Comparison of ENCODE assay signal across 15 cellular contexts in the genomic region with DNA sequence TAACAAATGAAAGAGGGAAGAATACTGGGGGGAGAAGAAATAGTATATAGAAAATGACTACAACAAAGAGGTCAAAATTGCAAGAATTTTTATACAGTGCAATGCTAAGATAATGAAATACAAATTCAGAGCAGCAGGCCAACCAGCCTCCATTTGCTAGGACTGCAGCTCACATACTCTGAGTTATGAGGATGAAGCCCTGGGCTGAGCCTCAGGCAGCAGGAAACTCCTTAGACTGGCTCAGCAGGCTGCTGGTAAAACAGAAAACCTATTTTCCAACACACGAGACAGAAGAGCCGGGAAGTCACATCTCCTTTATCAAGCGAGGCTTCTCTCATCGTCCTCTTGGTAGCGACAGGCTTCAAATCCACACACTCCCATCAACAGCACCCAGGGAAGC.
DNase-seq lines count a peak whose midpoint lies in the region; ATAC-seq and TF ChIP-seq lines count a peak whose summit lies in the region.
"Had no signal": no experiment of that assay in that cellular context is flagged by ENCODE, and none has a peak within 500 bp of the region (broad histone marks: within the 10 kb centered on the region; RNA-seq: fewer than 3 reads in every experiment).

No MANE protein-coding gene starts in this region.

- BruUV-seq in PC-3 (replicated peaks; lab: Mats Ljungman, UMichigan), result no TSS peak

- H3K9me3 ChIP-seq in PC-3 (ENCODE audit: low read length) (peaks cover 8% of the 10 kb centered on the region; the same call in 1 of the 2 replicates), endodermal cell (ENCODE audit: control insufficient read depth, low read length) (peaks cover 57% of the 10 kb centered on the region), trophoblast cell (ENCODE audit: insufficient read depth, low read depth, low read length) (peaks cover 19% of the 10 kb centered on the region)

- WGBS in endodermal cell (ENCODE audit: insufficient coverage in 1 of 2, insufficient read length in 1 of 2), 2 experiments, result 70 to 86% methylated on average over 4 to 5 of the region's 5 CpGs
- WGBS in trophoblast cell (ENCODE audit: extremely low coverage, insufficient coverage, insufficient read length), result no CpG with 5 or more reads among the region's 5 CpGs

- H3K36me3 ChIP-seq in PC-3 (ENCODE audit: low read depth, low read length) (no peaks in the 10 kb centered on the region), endodermal cell (ENCODE audit: control insufficient read depth, insufficient read depth, low read length) (no peaks in the 10 kb centered on the region), trophoblast cell (ENCODE audit: control insufficient read depth in 1 of 2, insufficient read depth in 2 of 2, low read length in 2 of 2) (no peaks in the 10 kb centered on the region)

- no peak overlapping the region for H3K18ac ChIP-seq in trophoblast cell (ENCODE audit: low read length)

- H3K27ac ChIP-seq in PC-3 (ENCODE audit: low read length) (no peak overlapping the region), endodermal cell (ENCODE audit: low read depth, low read length) (peak overlapping the region; percentile 60), trophoblast cell (ENCODE audit: low read depth, low read length) (no peak overlapping the region)
- H3K27ac ChIP-seq: GM23248 had no signal

- H3K9me2 ChIP-seq in PC-3 (replicated peaks; ENCODE audit: low read length), result no peaks in the 10 kb centered on the region

- H2BK5ac ChIP-seq in trophoblast cell (ENCODE audit: low read depth, low read length, poor library complexity), result no peak overlapping the region

- no peaks in the 10 kb centered on the region for H3K4me1 Mint-ChIP-seq in endodermal cell
- H3K4me1 Mint-ChIP-seq: CD4-positive, alpha-beta memory T cell had no signal

- H3K4ac ChIP-seq in trophoblast cell (ENCODE audit: low read depth, low read length), result no peak overlapping the region

- DNase-seq in PC-3, result no peak
- DNase-seq in endodermal cell, result no peak
- DNase-seq in trophoblast cell, result peak; percentile 74 to 75
- DNase-seq in KG1 (lab: John Stamatoyannopoulos, UW), result no peak
- DNase-seq: C1 segment of cervical spinal cord; Calu3; CD4-positive, alpha-beta memory T cell; COR-L47; DMS53; DMS79 treated with DMSO at 0.1 percent for 48 hours; GM23248; H7; HCEC 1CT had no signal

- no peaks in the 10 kb centered on the region for H3K27me3 ChIP-seq in PC-3 (ENCODE audit: low read length)
- no peaks in the 10 kb centered on the region for H3K27me3 ChIP-seq in endodermal cell (ENCODE audit: control insufficient read depth, insufficient read depth, low read length, poor library complexity, severe bottlenecking)
- H3K27me3 ChIP-seq in trophoblast cell (ENCODE audit: insufficient read depth, low read length), result no peaks in the 10 kb centered on the region

- no peaks in the 10 kb centered on the region for H3K79me1 ChIP-seq in trophoblast cell (ENCODE audit: low read length)

- intact Hi-C loops in PC-3 (cut with micrococcal nuclease), result no loop called here

- H4K8ac ChIP-seq in trophoblast cell (ENCODE audit: low read depth, low read length), result no peak overlapping the region

- no peaks in the 10 kb centered on the region for H3F3A ChIP-seq in PC-3 (ENCODE audit: low read length, unreplicated experiment)

- H3K23ac ChIP-seq in trophoblast cell (ENCODE audit: low read length), result no peak overlapping the region

- no peak overlapping the region for H3K27ac Mint-ChIP-seq in endodermal cell

- H3K9me3 Mint-ChIP-seq in endodermal cell, result peaks cover 69% of the 10 kb centered on the region

- H3K4me3 ChIP-seq in PC-3 (ENCODE audit: low read length) (no peak overlapping the region), endodermal cell (ENCODE audit: low read length) (no peak overlapping the region), trophoblast cell (ENCODE audit: low read depth, low read length) (no peak overlapping the region)
- H3K4me3 ChIP-seq: GM23248 had no signal

- CTCF ChIA-PET in PC-3 (lab: Charles Lee), result no interaction called here

- H2AK5ac ChIP-seq in trophoblast cell (ENCODE audit: low read length), result no peak overlapping the region

- POLR2A ChIA-PET in PC-3 (lab: Charles Lee; ENCODE audit: unreplicated experiment), result no interaction called here

- no peak overlapping the region for H4K91ac ChIP-seq in trophoblast cell (ENCODE audit: low read depth, low read length)

- H3K9ac ChIP-seq in PC-3 (ENCODE audit: low read length), result no peak overlapping the region
- no peak overlapping the region for H3K9ac ChIP-seq in endodermal cell (ENCODE audit: extremely low read depth, low read length, poor library complexity, severe bottlenecking)
- H3K9ac ChIP-seq in trophoblast cell (ENCODE audit: low read length), result no peak overlapping the region
- H3K9ac ChIP-seq: GM23248 had no signal

- TF ChIP-seq CTCF in PC-3 (conservative IDR thresholded peaks at IDR 0.05; ENCODE audit: low read depth, low read length), result no peak
- TF ChIP-seq CTCF in endodermal cell (conservative IDR thresholded peaks at IDR 0.05), result no peak

- peak; percentile 56; the same call in 1 of the 2 replicates for ATAC-seq in PC-3
- ATAC-seq in HG02610 (IDR thresholded peaks at IDR 0.05; ENCODE audit: unreplicated experiment), result no peak
- no peak for ATAC-seq in HG02870 (IDR thresholded peaks at IDR 0.05; ENCODE audit: unreplicated experiment)

- H3K4me1 ChIP-seq in PC-3 (ENCODE audit: insufficient read depth, low read length) (no peaks in the 10 kb centered on the region), endodermal cell (ENCODE audit: control insufficient read depth, insufficient read depth, low read length) (no peaks in the 10 kb centered on the region), trophoblast cell (ENCODE audit: control insufficient read depth in 1 of 2, insufficient read depth in 2 of 2, low read length in 2 of 2) (peaks cover 0 to 4% of the 10 kb centered on the region in 2 experiments)

- H3K14ac ChIP-seq in trophoblast cell (ENCODE audit: low read length), result no peak overlapping the region

- H2AFZ ChIP-seq in PC-3 (ENCODE audit: low read length), result no peak overlapping the region
- no peak overlapping the region for H2AFZ ChIP-seq in trophoblast cell (ENCODE audit: insufficient read depth, low read length, poor library complexity)
- H2AFZ ChIP-seq: GM23248 had no signal

- peaks cover 2% of the 10 kb centered on the region for H3K27me3 Mint-ChIP-seq in endodermal cell (ENCODE audit: insufficient read depth)
- H3K27me3 Mint-ChIP-seq: CD4-positive, alpha-beta memory T cell had no signal

- H2BK12ac ChIP-seq in trophoblast cell (ENCODE audit: low read length), result no peak overlapping the region

- H3K79me2 ChIP-seq in PC-3 (ENCODE audit: low read length) (no peaks in the 10 kb centered on the region), trophoblast cell (ENCODE audit: control insufficient read depth, insufficient read depth, low read length, poor library complexity) (no peaks in the 10 kb centered on the region)

- no peaks in the 10 kb centered on the region for H4K20me1 ChIP-seq in PC-3 (ENCODE audit: low read length)

- no peak overlapping the region for H2BK120ac ChIP-seq in trophoblast cell (ENCODE audit: insufficient read depth, low read length, poor library complexity)

- no peak overlapping the region for H4K12ac ChIP-seq in trophoblast cell (ENCODE audit: low read depth, low read length)

- H3K36me3 Mint-ChIP-seq in endodermal cell (ENCODE audit: low read depth), result peaks cover 20% of the 10 kb centered on the region

- H3K4me2 ChIP-seq in PC-3 (ENCODE audit: low read length) (no peak overlapping the region), trophoblast cell (ENCODE audit: low read length) (no peak overlapping the region)

- H3K4me3 Mint-ChIP-seq in endodermal cell, result no peak overlapping the region
- H3K4me3 Mint-ChIP-seq: CD4-positive, alpha-beta memory T cell had no signal

Comparison
In these comparisons a context has a peak if more than half of its experiments do, and no peak if none do; other contexts are left out.
1. DNase-seq: peak in trophoblast cell (2 of 2); none in PC-3 (single experiment), endodermal cell (single experiment) and KG1 (single experiment).